Comparison of ENCODE assay signal across 34 cellular contexts in genomic region chr9:121812159-121812735, GRCh38.
"Had no signal": no experiment of that assay in that cellular context is flagged by ENCODE, and none has a peak within 500 bp of the region (broad histone marks: within the 10 kb centered on the region; RNA-seq: fewer than 3 reads in every experiment).

No MANE protein-coding gene starts in this region.

- H3K4me3 ChIP-seq: MG63, Peyer's patch, SJSA1 had no signal

- H3K36me3 Mint-ChIP-seq: activated CD4-positive, alpha-beta memory T cell treated with anti-CD3 and anti-CD28 coated beads for 36 hours; activated naive CD8-positive, alpha-beta T cell treated with anti-CD3 and anti-CD28 coated beads for 36 hours had no signal

- H3K27me3 ChIP-seq: MG63, Peyer's patch, SJSA1 had no signal

- H3K4me3 Mint-ChIP-seq: activated CD4-positive, alpha-beta memory T cell treated with anti-CD3 and anti-CD28 coated beads for 36 hours; activated naive CD8-positive, alpha-beta T cell treated with anti-CD3 and anti-CD28 coated beads for 36 hours; activated T-cell treated with anti-CD3 and anti-CD28 coated beads, Interleukin-2, amount 50 U/mL, for 72 hours; activated T-helper 17 cell treated with anti-CD3 and anti-CD28 coated beads, Interleukin-2, amount 50 U/mL, for 72 hours; T-helper 1 cell treated with Interleukin-12 subunit alpha and Interleukin-12 subunit beta and Interleukin-4 antibody, amounts not matched to agents 30 μg/mL and 1 μg/mL, for 36 hours; T-helper 2 cell treated with Interferon-gamma antibody and Interleukin-4, amounts not matched to agents 5 μg/mL and 100 μg/mL, for 36 hours had no signal

- H3K36me3 ChIP-seq: MG63, Peyer's patch, SJSA1 had no signal

- H3K4me1 ChIP-seq: Peyer's patch, SJSA1 had no signal

- H3K4me1 Mint-ChIP-seq: activated naive CD8-positive, alpha-beta T cell treated with anti-CD3 and anti-CD28 coated beads for 36 hours; activated T-helper 17 cell treated with anti-CD3 and anti-CD28 coated beads, Interleukin-2, amount 50 U/mL, for 72 hours had no signal

- DNase-seq: activated CD4-positive, alpha-beta memory T cell treated with anti-CD3 and anti-CD28 coated beads for 36 hours; activated CD4-positive, alpha-beta T cell treated with anti-CD3 and anti-CD28 coated beads for 4 hours; activated CD4-positive, alpha-beta T cell treated with anti-CD3 and anti-CD28 coated beads, Interleukin-2, amount 50 U/mL, for 1 hour; activated CD8-positive, alpha-beta memory T cell treated with anti-CD3 and anti-CD28 coated beads, Interleukin-2, amount 50 U/mL, for 4 hours; activated effector memory CD4-positive, alpha-beta T cell treated with anti-CD3 and anti-CD28 coated beads, Interleukin-2, amount 50 U/mL, for 16 hours; activated naive CD4-positive, alpha-beta T cell; activated naive CD4-positive, alpha-beta T cell treated with anti-CD3 and anti-CD28 coated beads, Interleukin-2, amount 50 U/mL, for 16 hours; activated naive CD8-positive, alpha-beta T cell treated with anti-CD3 and anti-CD28 coated beads for 36 hours; activated T-cell treated with anti-CD3 and anti-CD28 coated beads for 4 hours; activated T-cell treated with anti-CD3 and anti-CD28 coated beads, Interleukin-2, amount 50 U/mL, for 72 hours; amniotic stem cell; aorta; Kasumi-1; KG1; MG63; NCI-H1048; NCI-H1105 treated with DMSO at 0.1 percent for 48 hours; NCI-H1436; NCI-H1694; NCI-H1930; NCI-H2081 treated with DMSO at 0.1 percent for 48 hours; NCI-H510A; NCI-H526; NCI-H748 treated with DMSO at 0.1 percent for 48 hours; NK-92 treated with Interleukin-12 subunit alpha and Interleukin-12 subunit beta, amount 100 ng/mL, for 24 hours; PC-3; Peyer's patch; RPMI8226; SHP77 treated with DMSO at 0.1 percent for 48 hours; SK-N-SH had no signal

- H3K27ac ChIP-seq: Peyer's patch, SJSA1 had no signal

- H3K9me3 ChIP-seq: MG63, Peyer's patch, SJSA1, SK-N-SH had no signal

- H3K27ac Mint-ChIP-seq: activated CD4-positive, alpha-beta memory T cell treated with anti-CD3 and anti-CD28 coated beads for 36 hours; activated naive CD8-positive, alpha-beta T cell treated with anti-CD3 and anti-CD28 coated beads for 36 hours; activated T-cell treated with anti-CD3 and anti-CD28 coated beads, Interleukin-2, amount 50 U/mL, for 72 hours; activated T-helper 17 cell treated with anti-CD3 and anti-CD28 coated beads, Interleukin-2, amount 50 U/mL, for 72 hours; T-helper 1 cell treated with Interleukin-12 subunit alpha and Interleukin-12 subunit beta and Interleukin-4 antibody, amounts not matched to agents 30 μg/mL and 1 μg/mL, for 36 hours; T-helper 2 cell treated with Interferon-gamma antibody and Interleukin-4, amounts not matched to agents 5 μg/mL and 100 μg/mL, for 36 hours had no signal

- H3K27me3 Mint-ChIP-seq: activated CD4-positive, alpha-beta memory T cell treated with anti-CD3 and anti-CD28 coated beads for 36 hours; activated naive CD8-positive, alpha-beta T cell treated with anti-CD3 and anti-CD28 coated beads for 36 hours; activated T-helper 17 cell treated with anti-CD3 and anti-CD28 coated beads, Interleukin-2, amount 50 U/mL, for 72 hours had no signal

- H3K9me3 Mint-ChIP-seq: activated CD4-positive, alpha-beta memory T cell treated with anti-CD3 and anti-CD28 coated beads for 36 hours; activated naive CD8-positive, alpha-beta T cell treated with anti-CD3 and anti-CD28 coated beads for 36 hours; activated T-cell treated with anti-CD3 and anti-CD28 coated beads, Interleukin-2, amount 50 U/mL, for 72 hours; activated T-helper 17 cell treated with anti-CD3 and anti-CD28 coated beads, Interleukin-2, amount 50 U/mL, for 72 hours; T-helper 1 cell treated with Interleukin-12 subunit alpha and Interleukin-12 subunit beta and Interleukin-4 antibody, amounts not matched to agents 30 μg/mL and 1 μg/mL, for 36 hours; T-helper 2 cell treated with Interferon-gamma antibody and Interleukin-4, amounts not matched to agents 5 μg/mL and 100 μg/mL, for 36 hours had no signal

- ATAC-seq: activated T-cell treated with anti-CD3 and anti-CD28 coated beads, Interleukin-2, amount 50 U/mL, for 72 hours; activated T-helper 17 cell treated with anti-CD3 and anti-CD28 coated beads, Interleukin-2, amount 50 U/mL, for 72 hours; PC-3 had no signal
